ENCODE assay signal across 1 cellular context in the genomic region with DNA sequence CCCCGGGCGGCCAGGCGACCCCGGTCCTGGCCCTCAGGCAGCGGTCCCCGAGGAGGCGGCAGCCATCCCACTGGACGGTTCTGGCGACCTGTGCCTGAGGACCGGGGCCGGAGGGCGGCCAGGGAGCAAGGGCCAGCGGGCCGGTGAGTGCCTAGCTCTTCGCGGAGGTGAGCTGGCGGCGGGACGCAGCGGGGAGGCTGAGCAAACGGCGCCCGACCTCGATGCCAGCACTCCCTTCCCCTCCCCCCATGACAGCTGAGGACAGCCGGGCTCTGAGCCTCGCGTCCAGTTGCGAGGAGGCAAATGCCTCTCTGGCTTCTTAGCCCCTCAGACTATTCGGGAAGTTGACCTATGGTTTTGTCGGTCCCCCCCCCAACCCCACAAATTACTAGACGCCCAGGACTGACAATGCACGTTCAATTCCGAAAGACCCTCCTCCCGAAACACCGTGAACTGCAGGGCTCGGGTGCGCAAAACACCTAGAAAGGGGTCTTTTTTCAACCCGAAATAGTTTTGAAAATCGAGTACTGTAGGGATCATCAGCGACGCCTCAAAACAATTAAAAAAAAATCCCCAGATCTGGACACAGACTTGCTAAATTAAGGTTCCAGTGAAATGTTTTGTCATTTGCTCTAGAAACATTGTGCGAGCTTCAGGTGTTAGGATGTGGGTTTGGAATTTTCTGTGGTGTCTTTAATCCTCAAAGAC.
TF ChIP-seq lines count a peak whose summit lies in the region.

No MANE protein-coding gene starts in this region.

TF ChIP-seq in HepG2, 621 proteins besides CTCF, POLR2A, EP300 and RAD21 (continued from another document and continues in another):
- TF ChIP-seq, protein P1, sequence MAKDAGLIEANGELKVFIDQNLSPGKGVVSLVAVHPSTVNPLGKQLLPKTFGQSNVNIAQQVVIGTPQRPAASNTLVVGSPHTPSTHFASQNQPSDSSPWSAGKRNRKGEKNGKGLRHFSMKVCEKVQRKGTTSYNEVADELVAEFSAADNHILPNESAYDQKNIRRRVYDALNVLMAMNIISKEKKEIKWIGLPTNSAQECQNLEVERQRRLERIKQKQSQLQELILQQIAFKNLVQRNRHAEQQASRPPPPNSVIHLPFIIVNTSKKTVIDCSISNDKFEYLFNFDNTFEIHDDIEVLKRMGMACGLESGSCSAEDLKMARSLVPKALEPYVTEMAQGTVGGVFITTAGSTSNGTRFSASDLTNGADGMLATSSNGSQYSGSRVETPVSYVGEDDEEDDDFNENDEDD (CRISPR knock-in tag; IDR thresholded peaks at IDR 0.05; ENCODE audit: borderline replicate concordance) = 0 out of 2 replicates have a peak, but pooled peaks have one; percentile 19
- peak; percentile 83 for TF ChIP-seq HNRNPK (IDR thresholded peaks at IDR 0.05; ENCODE audit: low read depth, low read length, poor library complexity, severe bottlenecking)
- 0 out of 2 replicates have a peak, but pooled peaks have one; percentile 3 for TF ChIP-seq SATB2 (CRISPR knock-in tag; IDR thresholded peaks at IDR 0.05)
- no peak for TF ChIP-seq ZBTB21 (CRISPR knock-in tag; IDR thresholded peaks at IDR 0.05)
- no peak for TF ChIP-seq JDP2 (CRISPR knock-in tag; IDR thresholded peaks at IDR 0.05; ENCODE audit: borderline replicate concordance)
- 0 out of 2 replicates have a peak, but pooled peaks have one; percentile 44 for TF ChIP-seq ZNF20 (CRISPR knock-in tag; IDR thresholded peaks at IDR 0.05)
- TF ChIP-seq SIX4 (CRISPR knock-in tag; IDR thresholded peaks at IDR 0.05) = no peak
- peak; percentile 73; the same call in 1 of the 2 replicates for TF ChIP-seq MEIS1 (CRISPR knock-in tag; IDR thresholded peaks at IDR 0.05; ENCODE audit: borderline replicate concordance)
- TF ChIP-seq, protein P2, sequence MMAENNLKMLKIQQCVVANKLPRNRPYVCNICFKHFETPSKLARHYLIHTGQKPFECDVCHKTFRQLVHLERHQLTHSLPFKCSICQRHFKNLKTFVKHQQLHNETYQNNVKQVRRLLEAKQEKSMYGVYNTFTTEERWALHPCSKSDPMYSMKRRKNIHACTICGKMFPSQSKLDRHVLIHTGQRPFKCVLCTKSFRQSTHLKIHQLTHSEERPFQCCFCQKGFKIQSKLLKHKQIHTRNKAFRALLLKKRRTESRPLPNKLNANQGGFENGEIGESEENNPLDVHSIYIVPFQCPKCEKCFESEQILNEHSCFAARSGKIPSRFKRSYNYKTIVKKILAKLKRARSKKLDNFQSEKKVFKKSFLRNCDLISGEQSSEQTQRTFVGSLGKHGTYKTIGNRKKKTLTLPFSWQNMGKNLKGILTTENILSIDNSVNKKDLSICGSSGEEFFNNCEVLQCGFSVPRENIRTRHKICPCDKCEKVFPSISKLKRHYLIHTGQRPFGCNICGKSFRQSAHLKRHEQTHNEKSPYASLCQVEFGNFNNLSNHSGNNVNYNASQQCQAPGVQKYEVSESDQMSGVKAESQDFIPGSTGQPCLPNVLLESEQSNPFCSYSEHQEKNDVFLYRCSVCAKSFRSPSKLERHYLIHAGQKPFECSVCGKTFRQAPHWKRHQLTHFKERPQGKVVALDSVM (CRISPR knock-in tag; IDR thresholded peaks at IDR 0.05) = peak; percentile 33; the same call in 1 of the 2 replicates
- 0 out of 2 replicates have a peak, but pooled peaks have one; percentile 43 for TF ChIP-seq ZFP41 (CRISPR knock-in tag; IDR thresholded peaks at IDR 0.05; ENCODE audit: borderline replicate concordance)
- TF ChIP-seq ETV6 (CRISPR knock-in tag; conservative IDR thresholded peaks at IDR 0.05) = no peak
- TF ChIP-seq, protein P3, sequence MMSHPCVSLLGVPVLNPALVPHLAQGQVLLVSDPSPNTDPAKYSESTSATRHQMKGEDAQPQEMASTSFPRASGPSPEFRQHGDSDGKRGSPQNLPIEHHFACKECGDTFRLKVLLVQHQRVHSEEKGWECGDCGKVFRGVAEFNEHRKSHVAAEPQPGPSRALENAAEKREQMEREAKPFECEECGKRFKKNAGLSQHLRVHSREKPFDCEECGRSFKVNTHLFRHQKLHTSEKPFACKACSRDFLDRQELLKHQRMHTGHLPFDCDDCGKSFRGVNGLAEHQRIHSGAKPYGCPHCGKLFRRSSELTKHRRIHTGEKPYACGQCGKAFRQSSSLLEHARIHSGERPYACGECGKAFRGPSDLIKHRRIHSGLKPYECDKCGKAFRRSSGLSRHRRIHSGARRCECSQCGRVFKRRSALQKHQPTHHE (CRISPR knock-in tag; IDR thresholded peaks at IDR 0.05; ENCODE audit: borderline replicate concordance) = peak; percentile 47; the same call in 1 of the 2 replicates
- TF ChIP-seq KMT2B (CRISPR knock-in tag; IDR thresholded peaks at IDR 0.05) = peak; percentile 81
- TF ChIP-seq ZFY (CRISPR knock-in tag; IDR thresholded peaks at IDR 0.05) = peak; percentile 64
- no peak for TF ChIP-seq ZNF549 (CRISPR knock-in tag; IDR thresholded peaks at IDR 0.05)
- TF ChIP-seq, protein P4, sequence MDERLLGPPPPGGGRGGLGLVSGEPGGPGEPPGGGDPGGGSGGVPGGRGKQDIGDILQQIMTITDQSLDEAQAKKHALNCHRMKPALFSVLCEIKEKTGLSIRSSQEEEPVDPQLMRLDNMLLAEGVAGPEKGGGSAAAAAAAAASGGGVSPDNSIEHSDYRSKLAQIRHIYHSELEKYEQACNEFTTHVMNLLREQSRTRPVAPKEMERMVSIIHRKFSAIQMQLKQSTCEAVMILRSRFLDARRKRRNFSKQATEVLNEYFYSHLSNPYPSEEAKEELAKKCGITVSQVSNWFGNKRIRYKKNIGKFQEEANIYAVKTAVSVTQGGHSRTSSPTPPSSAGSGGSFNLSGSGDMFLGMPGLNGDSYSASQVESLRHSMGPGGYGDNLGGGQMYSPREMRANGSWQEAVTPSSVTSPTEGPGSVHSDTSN (CRISPR knock-in tag; IDR thresholded peaks at IDR 0.05) = no peak
- no peak for TF ChIP-seq NCOA5 (CRISPR knock-in tag; IDR thresholded peaks at IDR 0.05)
- no peak for TF ChIP-seq SAFB2 (CRISPR knock-in tag; IDR thresholded peaks at IDR 0.05; ENCODE audit: borderline replicate concordance, low read depth)
- no peak for TF ChIP-seq NFATC3 (CRISPR knock-in tag; IDR thresholded peaks at IDR 0.05)
- TF ChIP-seq, protein P5, sequence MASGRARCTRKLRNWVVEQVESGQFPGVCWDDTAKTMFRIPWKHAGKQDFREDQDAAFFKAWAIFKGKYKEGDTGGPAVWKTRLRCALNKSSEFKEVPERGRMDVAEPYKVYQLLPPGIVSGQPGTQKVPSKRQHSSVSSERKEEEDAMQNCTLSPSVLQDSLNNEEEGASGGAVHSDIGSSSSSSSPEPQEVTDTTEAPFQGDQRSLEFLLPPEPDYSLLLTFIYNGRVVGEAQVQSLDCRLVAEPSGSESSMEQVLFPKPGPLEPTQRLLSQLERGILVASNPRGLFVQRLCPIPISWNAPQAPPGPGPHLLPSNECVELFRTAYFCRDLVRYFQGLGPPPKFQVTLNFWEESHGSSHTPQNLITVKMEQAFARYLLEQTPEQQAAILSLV (CRISPR knock-in tag; IDR thresholded peaks at IDR 0.05; ENCODE audit: borderline replicate concordance) = 0 out of 2 replicates have a peak, but pooled peaks have one; percentile 45
- TF ChIP-seq, protein P6, sequence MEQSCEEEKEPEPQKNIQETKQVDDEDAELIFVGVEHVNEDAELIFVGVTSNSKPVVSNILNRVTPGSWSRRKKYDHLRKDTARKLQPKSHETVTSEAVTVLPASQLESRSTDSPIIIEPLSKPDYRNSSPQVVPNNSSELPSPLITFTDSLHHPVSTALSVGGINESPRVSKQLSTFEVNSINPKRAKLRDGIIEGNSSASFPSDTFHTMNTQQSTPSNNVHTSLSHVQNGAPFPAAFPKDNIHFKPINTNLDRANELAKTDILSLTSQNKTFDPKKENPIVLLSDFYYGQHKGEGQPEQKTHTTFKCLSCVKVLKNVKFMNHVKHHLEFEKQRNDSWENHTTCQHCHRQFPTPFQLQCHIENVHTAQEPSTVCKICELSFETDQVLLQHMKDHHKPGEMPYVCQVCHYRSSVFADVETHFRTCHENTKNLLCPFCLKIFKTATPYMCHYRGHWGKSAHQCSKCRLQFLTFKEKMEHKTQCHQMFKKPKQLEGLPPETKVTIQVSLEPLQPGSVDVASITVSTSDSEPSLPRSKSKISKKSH (CRISPR knock-in tag; IDR thresholded peaks at IDR 0.05; ENCODE audit: borderline replicate concordance) = no peak
- no peak for TF ChIP-seq MIXL1 (CRISPR knock-in tag; IDR thresholded peaks at IDR 0.05)
- TF ChIP-seq REXO4 (CRISPR knock-in tag; IDR thresholded peaks at IDR 0.05; ENCODE audit: borderline replicate concordance) = no peak
- TF ChIP-seq ZNF292 (CRISPR knock-in tag; IDR thresholded peaks at IDR 0.05; ENCODE audit: borderline replicate concordance, low read depth) = peak; percentile 22; the same call in 1 of the 2 replicates
- TF ChIP-seq, protein P7, sequence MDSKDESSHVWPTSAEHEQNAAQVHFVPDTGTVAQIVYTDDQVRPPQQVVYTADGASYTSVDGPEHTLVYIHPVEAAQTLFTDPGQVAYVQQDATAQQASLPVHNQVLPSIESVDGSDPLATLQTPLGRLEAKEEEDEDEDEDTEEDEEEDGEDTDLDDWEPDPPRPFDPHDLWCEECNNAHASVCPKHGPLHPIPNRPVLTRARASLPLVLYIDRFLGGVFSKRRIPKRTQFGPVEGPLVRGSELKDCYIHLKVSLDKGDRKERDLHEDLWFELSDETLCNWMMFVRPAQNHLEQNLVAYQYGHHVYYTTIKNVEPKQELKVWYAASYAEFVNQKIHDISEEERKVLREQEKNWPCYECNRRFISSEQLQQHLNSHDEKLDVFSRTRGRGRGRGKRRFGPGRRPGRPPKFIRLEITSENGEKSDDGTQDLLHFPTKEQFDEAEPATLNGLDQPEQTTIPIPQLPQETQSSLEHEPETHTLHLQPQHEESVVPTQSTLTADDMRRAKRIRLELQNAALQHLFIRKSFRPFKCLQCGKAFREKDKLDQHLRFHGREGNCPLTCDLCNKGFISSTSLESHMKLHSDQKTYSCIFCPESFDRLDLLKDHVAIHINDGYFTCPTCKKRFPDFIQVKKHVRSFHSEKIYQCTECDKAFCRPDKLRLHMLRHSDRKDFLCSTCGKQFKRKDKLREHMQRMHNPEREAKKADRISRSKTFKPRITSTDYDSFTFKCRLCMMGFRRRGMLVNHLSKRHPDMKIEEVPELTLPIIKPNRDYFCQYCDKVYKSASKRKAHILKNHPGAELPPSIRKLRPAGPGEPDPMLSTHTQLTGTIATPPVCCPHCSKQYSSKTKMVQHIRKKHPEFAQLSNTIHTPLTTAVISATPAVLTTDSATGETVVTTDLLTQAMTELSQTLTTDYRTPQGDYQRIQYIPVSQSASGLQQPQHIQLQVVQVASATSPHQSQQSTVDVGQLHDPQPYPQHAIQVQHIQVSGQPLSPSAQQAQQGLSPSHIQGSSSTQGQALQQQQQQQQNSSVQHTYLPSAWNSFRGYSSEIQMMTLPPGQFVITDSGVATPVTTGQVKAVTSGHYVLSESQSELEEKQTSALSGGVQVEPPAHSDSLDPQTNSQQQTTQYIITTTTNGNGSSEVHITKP (CRISPR knock-in tag; IDR thresholded peaks at IDR 0.05; ENCODE audit: low read depth) = peak; percentile 55; the same call in 1 of the 2 replicates
- TF ChIP-seq ZNF556 (CRISPR knock-in tag; IDR thresholded peaks at IDR 0.05; ENCODE audit: borderline replicate concordance) = 0 out of 2 replicates have a peak, but pooled peaks have one; percentile 24
- TF ChIP-seq ZNF260 (CRISPR knock-in tag; IDR thresholded peaks at IDR 0.05; ENCODE audit: borderline replicate concordance, low read depth) = no peak
- TF ChIP-seq ZNF251 (CRISPR knock-in tag; IDR thresholded peaks at IDR 0.05) = no peak
- peak; percentile 42 for TF ChIP-seq RBM39 (IDR thresholded peaks at IDR 0.05; ENCODE audit: low read depth, low read length, poor library complexity, severe bottlenecking)
- TF ChIP-seq, protein P8, sequence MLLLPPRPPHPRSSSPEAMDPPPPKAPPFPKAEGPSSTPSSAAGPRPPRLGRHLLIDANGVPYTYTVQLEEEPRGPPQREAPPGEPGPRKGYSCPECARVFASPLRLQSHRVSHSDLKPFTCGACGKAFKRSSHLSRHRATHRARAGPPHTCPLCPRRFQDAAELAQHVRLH (CRISPR knock-in tag; IDR thresholded peaks at IDR 0.05; ENCODE audit: borderline replicate concordance, low read depth) = no peak
- peak; percentile 44; the same call in 1 of the 2 replicates for TF ChIP-seq MTA1 (CRISPR knock-in tag; IDR thresholded peaks at IDR 0.05; ENCODE audit: borderline replicate concordance)
- no peak for TF ChIP-seq FOXA1 (IDR thresholded peaks at IDR 0.05)
- TF ChIP-seq FOXA1 (CRISPR knock-in tag; IDR thresholded peaks at IDR 0.05) = no peak
- peak; percentile 49; the same call in 1 of the 2 replicates for TF ChIP-seq POLR2G (IDR thresholded peaks at IDR 0.05; ENCODE audit: low read depth, low read length)
- no peak for TF ChIP-seq NFE2 (CRISPR knock-in tag; IDR thresholded peaks at IDR 0.05)
- peak; percentile 96 for TF ChIP-seq HNRNPLL (IDR thresholded peaks at IDR 0.05; ENCODE audit: low read depth, low read length, poor library complexity, severe bottlenecking)
- TF ChIP-seq, protein P9, sequence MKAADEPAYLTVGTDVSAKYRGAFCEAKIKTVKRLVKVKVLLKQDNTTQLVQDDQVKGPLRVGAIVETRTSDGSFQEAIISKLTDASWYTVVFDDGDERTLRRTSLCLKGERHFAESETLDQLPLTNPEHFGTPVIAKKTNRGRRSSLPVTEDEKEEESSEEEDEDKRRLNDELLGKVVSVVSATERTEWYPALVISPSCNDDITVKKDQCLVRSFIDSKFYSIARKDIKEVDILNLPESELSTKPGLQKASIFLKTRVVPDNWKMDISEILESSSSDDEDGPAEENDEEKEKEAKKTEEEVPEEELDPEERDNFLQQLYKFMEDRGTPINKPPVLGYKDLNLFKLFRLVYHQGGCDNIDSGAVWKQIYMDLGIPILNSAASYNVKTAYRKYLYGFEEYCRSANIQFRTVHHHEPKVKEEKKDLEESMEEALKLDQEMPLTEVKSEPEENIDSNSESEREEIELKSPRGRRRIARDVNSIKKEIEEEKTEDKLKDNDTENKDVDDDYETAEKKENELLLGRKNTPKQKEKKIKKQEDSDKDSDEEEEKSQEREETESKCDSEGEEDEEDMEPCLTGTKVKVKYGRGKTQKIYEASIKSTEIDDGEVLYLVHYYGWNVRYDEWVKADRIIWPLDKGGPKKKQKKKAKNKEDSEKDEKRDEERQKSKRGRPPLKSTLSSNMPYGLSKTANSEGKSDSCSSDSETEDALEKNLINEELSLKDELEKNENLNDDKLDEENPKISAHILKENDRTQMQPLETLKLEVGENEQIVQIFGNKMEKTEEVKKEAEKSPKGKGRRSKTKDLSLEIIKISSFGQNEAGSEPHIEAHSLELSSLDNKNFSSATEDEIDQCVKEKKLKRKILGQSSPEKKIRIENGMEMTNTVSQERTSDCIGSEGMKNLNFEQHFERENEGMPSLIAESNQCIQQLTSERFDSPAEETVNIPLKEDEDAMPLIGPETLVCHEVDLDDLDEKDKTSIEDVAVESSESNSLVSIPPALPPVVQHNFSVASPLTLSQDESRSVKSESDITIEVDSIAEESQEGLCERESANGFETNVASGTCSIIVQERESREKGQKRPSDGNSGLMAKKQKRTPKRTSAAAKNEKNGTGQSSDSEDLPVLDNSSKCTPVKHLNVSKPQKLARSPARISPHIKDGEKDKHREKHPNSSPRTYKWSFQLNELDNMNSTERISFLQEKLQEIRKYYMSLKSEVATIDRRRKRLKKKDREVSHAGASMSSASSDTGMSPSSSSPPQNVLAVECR (CRISPR knock-in tag; IDR thresholded peaks at IDR 0.05; ENCODE audit: borderline replicate concordance) = peak; percentile 77
- TF ChIP-seq ZNF296 (CRISPR knock-in tag; conservative IDR thresholded peaks at IDR 0.05) = no peak
- TF ChIP-seq, protein P10, sequence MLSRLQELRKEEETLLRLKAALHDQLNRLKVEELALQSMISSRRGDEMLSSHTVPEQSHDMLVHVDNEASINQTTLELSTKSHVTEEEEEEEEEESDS (CRISPR knock-in tag; IDR thresholded peaks at IDR 0.05; ENCODE audit: borderline replicate concordance) = no peak
- TF ChIP-seq TAF1 (CRISPR knock-in tag; IDR thresholded peaks at IDR 0.05) = peak; percentile 80
